16 cellular contexts compared by ENCODE assay signal in the genomic region with DNA sequence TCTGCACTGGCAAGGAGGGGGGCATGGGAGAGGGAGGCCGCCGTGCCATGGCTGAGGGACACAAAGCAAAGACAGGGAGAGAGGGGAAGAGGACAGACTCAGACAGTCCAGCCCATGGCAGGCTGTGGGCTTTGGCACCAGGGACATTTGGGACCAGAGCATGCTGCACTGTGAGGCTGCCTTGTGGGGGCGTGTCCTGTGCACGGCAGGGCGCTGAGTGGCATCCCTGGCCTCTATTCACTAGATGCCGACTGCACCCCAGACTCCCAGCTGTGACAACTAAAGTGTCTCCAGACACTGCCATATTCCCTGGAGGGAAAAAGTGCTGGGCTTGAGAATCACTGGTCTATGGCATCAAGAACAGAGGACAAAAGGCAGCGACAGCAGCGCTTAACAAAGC. TPM values are rescaled to one million over a fixed set of nuclear protein-coding genes. Genes with fewer than 3 reads are reported as not detected.
DNase-seq lines count a peak whose midpoint lies in the region; TF ChIP-seq lines count a peak whose summit lies in the region.
"Had no signal": no experiment of that assay in that cellular context is flagged by ENCODE, and none has a peak within 500 bp of the region (broad histone marks: within the 10 kb centered on the region; RNA-seq: fewer than 3 reads in every experiment).

No MANE protein-coding gene starts in this region.

- TF ChIP-seq CTCF in adrenal gland (IDR thresholded peaks at IDR 0.05) (no peak), Peyer's patch (IDR thresholded peaks at IDR 0.05) (no peak)

- H3K36me3 ChIP-seq in KOPT-K1 (ENCODE audit: insufficient read depth, low read length) (no peaks in the 10 kb centered on the region), adrenal gland (replicated peaks in 1 of 2) (peaks cover 0 to 89% of the 10 kb centered on the region in 2 donors), Peyer's patch (peaks cover 0 to 29% (median 0%) of the 10 kb centered on the region in 3 donors)

- intact Hi-C loops in adrenal gland (cut with DNase I): no loop called here
- intact Hi-C loops in posterior vena cava (cut with DNase I): no loop called here

- H3K4me3 ChIP-seq in adrenal gland (no peak overlapping the region), Peyer's patch (no peak overlapping the region)

- TF ChIP-seq POLR2A in adrenal gland (IDR thresholded peaks at IDR 0.05) (no peak), Peyer's patch (IDR thresholded peaks at IDR 0.05) (no peak)

- peak; percentile 11 for DNase-seq in COR-L47 (lab: John Stamatoyannopoulos, UW)
- no peak for DNase-seq in adrenal gland
- DNase-seq in posterior vena cava (ENCODE audit: low spot score): peak; percentile 57
- no peak for DNase-seq in Peyer's patch
- DNase-seq in GOT3 (lab: John Stamatoyannopoulos, UW): no peak
- no peak for DNase-seq in kidney tubule cell (ENCODE audit: low spot score)
- DNase-seq: ACHN; CD4-positive, alpha-beta memory T cell; DMS79 treated with DMSO at 0.1 percent for 48 hours; GDM1; Karpas-422; NCI-H2029 treated with DMSO at 0.1 percent for 48 hours; NCI-H446 treated with DMSO at 0.1 percent for 48 hours; NCI-H82; Right ventricle myocardium superior had no signal

- no peaks in the 10 kb centered on the region for H3K9me3 ChIP-seq in KOPT-K1 (ENCODE audit: insufficient read depth, low read length, poor library complexity, severe bottlenecking)
- H3K9me3 ChIP-seq in adrenal gland (replicated peaks in 1 of 3): no peaks in the 10 kb centered on the region
- no peaks in the 10 kb centered on the region for H3K9me3 ChIP-seq in Peyer's patch

- H3K4me1 ChIP-seq in adrenal gland (replicated peaks in 1 of 2): peaks cover 11 to 22% of the 10 kb centered on the region in 2 donors
- H3K4me1 ChIP-seq in Peyer's patch: no peaks in the 10 kb centered on the region

- 77 to 86% (median 82%) methylated on average over 7 to 8 of the region's 8 CpGs for WGBS in adrenal gland, 4 donors

- H3K27me3 ChIP-seq in adrenal gland: no peaks in the 10 kb centered on the region
- H3K27me3 ChIP-seq in Peyer's patch: no peaks in the 10 kb centered on the region

- peak overlapping the region; percentile 97 for H3K27ac ChIP-seq in KOPT-K1 (ENCODE audit: low read depth, low read length, poor library complexity, severe bottlenecking)
- H3K27ac ChIP-seq in adrenal gland: peak overlapping the region in 3 of 5 donors; percentile 26 to 92 (median 70)
- H3K27ac ChIP-seq in Peyer's patch: no peak overlapping the region

RNA-seq across cellular contexts. Expression of a gene that starts 18.5 kb away (rescaled TPM):
- total RNA-seq in adrenal gland: 1 to 10 TPM; 3.4 to 6.7 (median 4.0) TPM
- 1 to 10 TPM; 2.9 to 6.4 (median 3.5) TPM for polyA plus RNA-seq in adrenal gland
- total RNA-seq in posterior vena cava: 1 to 10 TPM; 2.9 to 5.0 TPM
- 10 to 100 TPM in 3 of 4 donors, 1 to 10 TPM in 1; 9.3 to 47.9 (median 16.9) TPM for total RNA-seq in Peyer's patch

RNA-seq across cellular contexts. Expression of a gene that starts 56.1 kb away (rescaled TPM):
- total RNA-seq in adrenal gland (100 to 1,000 TPM; 233 to 439 (median 302) TPM), posterior vena cava (10 to 100 TPM; 28.0 to 43.1 TPM), Peyer's patch (10 to 100 TPM in 3 of 4 donors, 1 to 10 TPM in 1; 6.7 to 22.3 (median 17.3) TPM)
- 100 to 1,000 TPM; 175 to 284 (median 180) TPM for polyA plus RNA-seq in adrenal gland

Comparison
In these comparisons a context has a peak if more than half of its experiments do, and no peak if none do; other contexts are left out.
1. DNase-seq: peak in COR-L47 (single experiment) and posterior vena cava (single experiment); none in adrenal gland (0 of 7), Peyer's patch (0 of 3), GOT3 (single experiment) and kidney tubule cell (single experiment).
2. H3K27ac ChIP-seq: peak in KOPT-K1 (single experiment) and adrenal gland (3 of 5); none in Peyer's patch (0 of 4).
3. RNA of a gene that starts 56.1 kb away (total RNA-seq): 233 to 439 TPM in adrenal gland; 28.0 to 43.1 TPM in posterior vena cava and 6.7 to 22.3 TPM in Peyer's patch; every median in the first group is over 4 times any median in the second.